11 cellular contexts compared by ENCODE assay signal in genomic region chr3:170751894-170752283, GRCh38.
A peak's percentile ranks its signal among the peaks of the same experiment; 100 is the strongest.
DNase-seq lines count a peak whose midpoint lies in the region; ATAC-seq and TF ChIP-seq lines count a peak whose summit lies in the region.
"Had no signal": no experiment of that assay in that cellular context is flagged by ENCODE, and none has a peak within 500 bp of the region (broad histone marks: within the 10 kb centered on the region; RNA-seq: fewer than 3 reads in every experiment).

No MANE protein-coding gene starts in this region.

- H3K9ac ChIP-seq in HCT116 (ENCODE audit: low read length): peak overlapping the region; percentile 13; the same call in 1 of the 2 replicates
- no peak overlapping the region for H3K9ac ChIP-seq in smooth muscle cell (ENCODE audit: low read depth)

- H2AFZ ChIP-seq in HCT116 (ENCODE audit: low read depth, low read length, poor library complexity, severe bottlenecking) (peak overlapping the region; percentile 76), smooth muscle cell (ENCODE audit: low read depth) (no peak overlapping the region)

- H3K4me3 ChIP-seq in HCT116 (replicated peaks in 1 of 2; ENCODE audit: low read depth in 1 of 2, low read length in 2 of 2) (peak overlapping the region in 1 of 2 experiments; percentile 29; a peak in 2 of 4 replicates), ascending aorta (no peak overlapping the region), smooth muscle cell (no peak overlapping the region)

- H3K27me3 ChIP-seq in HCT116 (ENCODE audit: insufficient read depth, low read length) (no peaks in the 10 kb centered on the region), ascending aorta (no peaks in the 10 kb centered on the region), smooth muscle cell (ENCODE audit: low read depth) (no peaks in the 10 kb centered on the region)

- TF ChIP-seq RAD21 in HCT116 (IDR thresholded peaks at IDR 0.05; ENCODE audit: low read depth): no peak

- no peak for TF ChIP-seq CTCF in HCT116 (IDR thresholded peaks at IDR 0.05 in 2 of 3, conservative IDR thresholded peaks at IDR 0.05 in 1 of 3; ENCODE audit: borderline replicate concordance in 1 of 3, insufficient read depth in 1 of 3, low read depth in 2 of 3, low read length in 2 of 3)
- TF ChIP-seq CTCF in ascending aorta (IDR thresholded peaks at IDR 0.05): no peak
- TF ChIP-seq CTCF in smooth muscle cell (IDR thresholded peaks at IDR 0.05; ENCODE audit: borderline replicate concordance, insufficient read depth, poor library complexity, severe bottlenecking): no peak

- peak; percentile 52 for ATAC-seq in HCT116
- peak; percentile 58 to 75 for ATAC-seq in left cardiac atrium
- ATAC-seq in HG03175 (IDR thresholded peaks at IDR 0.05; ENCODE audit: unreplicated experiment): no peak
- ATAC-seq: T-cell had no signal

- no TSS peak for BruUV-seq in HCT116 (replicated peaks; lab: Mats Ljungman, UMichigan)

- H3K4me2 ChIP-seq in HCT116 (ENCODE audit: low read length) (peak overlapping the region; percentile 72), smooth muscle cell (peak overlapping the region; percentile 58)

- no peak for TF ChIP-seq POLR2A in HCT116 (IDR thresholded peaks at IDR 0.05; ENCODE audit: borderline replicate concordance, extremely low read depth, insufficient read depth, insufficient read length)

- H3K79me2 ChIP-seq in HCT116 (ENCODE audit: insufficient read depth, low read length) (no peaks in the 10 kb centered on the region), smooth muscle cell (ENCODE audit: low read depth) (no peaks in the 10 kb centered on the region)

- H3K9me2 ChIP-seq in HCT116 (ENCODE audit: insufficient read depth): no peaks in the 10 kb centered on the region

- H3K36me3 ChIP-seq in HCT116 (ENCODE audit: control insufficient read depth in 1 of 2, insufficient read depth in 2 of 2, low read length in 2 of 2) (no peaks in the 10 kb centered on the region), ascending aorta (no peaks in the 10 kb centered on the region), smooth muscle cell (ENCODE audit: low read depth) (no peaks in the 10 kb centered on the region)

- DNase-seq in HCT116 (ENCODE audit: low read depth, low spot score) (no peak), ascending aorta (ENCODE audit: low spot score in 2 of 2) (no peak), left cardiac atrium (no peak), smooth muscle cell (lab: John Stamatoyannopoulos, UW; ENCODE audit: unreplicated experiment) (no peak), A172 (ENCODE audit: low spot score) (no peak)
- DNase-seq in stimulated activated naive CD4-positive, alpha-beta T cell (lab: John Stamatoyannopoulos, UW): no peak
- DNase-seq: activated CD4-positive, alpha-beta T cell treated with anti-CD3 and anti-CD28 coated beads, Interleukin-2, amount 50 U/mL, for 1 hour; activated effector memory CD4-positive, alpha-beta T cell treated with Interleukin-2 at 50 U/mL for 16 hours; stimulated activated CD4-positive, alpha-beta T cell treated with anti-CD3 and anti-CD28 coated beads, Interleukin-4, amount 100 ng/mL, for 1 hour; T-cell had no signal

- H3K27ac ChIP-seq in HCT116 (ENCODE audit: low read depth, low read length): peak overlapping the region; percentile 33; the same call in 1 of the 2 replicates
- peak overlapping the region; percentile 57 to 71 for H3K27ac ChIP-seq in ascending aorta
- H3K27ac ChIP-seq in smooth muscle cell (ENCODE audit: low read depth): peak overlapping the region; percentile 88

- RAD21 ChIA-PET in HCT116 (lab: Charles Lee; ENCODE audit: low non-redundant PET in 1 of 2, low total read pairs in 2 of 2, uncharacterized antibody in 2 of 2, unreplicated experiment in 2 of 2): no interaction called here

- 47% methylated on average over 1 of the region's 1 CpG for WGBS in smooth muscle cell (ENCODE audit: low lambda C conversion rate)

- POLR2A ChIA-PET in HCT116 (lab: Charles Lee): interaction anchor here (1.0 to 1.5 kb wide), 2 partner anchors 13 to 118 kb away, joined by 3 to 4 read pairs; partner anchors contain the start of gene RPL22L1

- peaks cover 14 to 28% of the 10 kb centered on the region in 2 experiments for H3K4me1 ChIP-seq in HCT116 (ENCODE audit: control insufficient read depth in 1 of 2, insufficient read depth in 2 of 2, low read length in 2 of 2)
- peaks cover 8 to 45% of the 10 kb centered on the region in 2 donors for H3K4me1 ChIP-seq in ascending aorta
- peaks cover 5% of the 10 kb centered on the region for H3K4me1 ChIP-seq in smooth muscle cell (ENCODE audit: low read depth)

- CTCF ChIA-PET in HCT116 (lab: Charles Lee): no interaction called here

- peaks cover 6% of the 10 kb centered on the region for H3F3A ChIP-seq in smooth muscle cell (ENCODE audit: low read depth)

- H3K9me3 ChIP-seq in HCT116 (ENCODE audit: control insufficient read depth in 1 of 2, insufficient read depth in 1 of 2, low read depth in 1 of 2, low read length in 2 of 2): no peaks in the 10 kb centered on the region
- no peaks in the 10 kb centered on the region for H3K9me3 ChIP-seq in ascending aorta
- no peaks in the 10 kb centered on the region for H3K9me3 ChIP-seq in smooth muscle cell (replicated peaks; ENCODE audit: low read depth)

- intact Hi-C loops in HCT116 (cut with micrococcal nuclease): no loop called here
- intact Hi-C loops in ascending aorta (cut with DNase I): loop anchor here (5.0 kb wide), 1 partner anchor 65 kb away; no protein-coding TSS in a partner anchor
- intact Hi-C loops in left cardiac atrium (cut with DNase I): no loop called here

- no peaks in the 10 kb centered on the region for H4K20me1 ChIP-seq in HCT116 (ENCODE audit: insufficient read depth)
- no peaks in the 10 kb centered on the region for H4K20me1 ChIP-seq in smooth muscle cell (ENCODE audit: low read depth)

TF ChIP-seq in HCT116, 20 proteins besides CTCF, POLR2A, EP300 and RAD21:
- TF ChIP-seq YY1 (IDR thresholded peaks at IDR 0.05; ENCODE audit: extremely low read depth, insufficient replicate concordance, low read depth, low read length) (no peak), MAX (IDR thresholded peaks at IDR 0.05) (no peak; the same call in 1 of the 2 replicates), CEBPB (IDR thresholded peaks at IDR 0.05; ENCODE audit: low read depth) (no peak), TCF7L2 (IDR thresholded peaks at IDR 0.05; ENCODE audit: borderline replicate concordance, extremely low read depth, insufficient read depth, insufficient read length) (no peak), ELF1 (IDR thresholded peaks at IDR 0.05; ENCODE audit: borderline replicate concordance, low read depth) (no peak), ZBTB33 (IDR thresholded peaks at IDR 0.05; ENCODE audit: extremely low read depth, insufficient replicate concordance, low read length) (no peak)
- TF ChIP-seq, protein P1, sequence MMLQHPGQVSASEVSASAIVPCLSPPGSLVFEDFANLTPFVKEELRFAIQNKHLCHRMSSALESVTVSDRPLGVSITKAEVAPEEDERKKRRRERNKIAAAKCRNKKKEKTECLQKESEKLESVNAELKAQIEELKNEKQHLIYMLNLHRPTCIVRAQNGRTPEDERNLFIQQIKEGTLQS (IDR thresholded peaks at IDR 0.05): no peak

Comparison
In these comparisons a context has a peak if more than half of its experiments do, and no peak if none do; other contexts are left out.
1. H3K27ac ChIP-seq: peak in every context shown above with its lines; median percentile 88 in smooth muscle cell; 64 in ascending aorta; 33 in HCT116.